In genomic region chr22:44298331-44299087, GRCh38 we compare ENCODE assay signal across 21 cellular contexts. TPM values are rescaled to one million over a fixed set of nuclear protein-coding genes. Genes with fewer than 3 reads are reported as not detected.
"Had no signal": no experiment of that assay in that cellular context is flagged by ENCODE, and none has a peak within 500 bp of the region (broad histone marks: within the 10 kb centered on the region; RNA-seq: fewer than 3 reads in every experiment).

No MANE protein-coding gene starts in this region.

- ATAC-seq: activated naive CD4-positive, alpha-beta T cell treated with anti-CD3 and anti-CD28 coated beads, Interleukin-2, amount 50 U/mL, for 72 hours; activated T-cell treated with anti-CD3 and anti-CD28 coated beads, Interleukin-2, amount 50 U/mL, for 72 hours; left ventricle myocardium superior; stimulated activated naive CD8-positive, alpha-beta T cell treated with anti-CD3 and anti-CD28 coated beads, Interleukin-15, amount 100 ng/mL, for 72 hours; upper lobe of right lung had no signal

- H3K27ac Mint-ChIP-seq: activated CD4-positive, alpha-beta T cell treated with anti-CD3 and anti-CD28 coated beads, Interleukin-2, amount 10 ng/mL, durations not matched to agents 24 days and 14 days; activated T-cell treated with anti-CD3 and anti-CD28 coated beads, Interleukin-2, amount 50 U/mL, for 72 hours; memory B cell; stimulated activated naive CD8-positive, alpha-beta T cell treated with anti-CD3 and anti-CD28 coated beads, Interleukin-15, amount 100 ng/mL, for 72 hours; T-helper 2 cell treated with Interferon-gamma antibody and Interleukin-4, amounts not matched to agents 5 μg/mL and 100 μg/mL, for 36 hours had no signal

- DNase-seq: activated CD4-positive, alpha-beta T cell treated with anti-CD3 and anti-CD28 coated beads, Interleukin-2, amount 10 ng/mL, durations not matched to agents 24 days and 14 days; activated CD4-positive, CD25-positive, alpha-beta regulatory T cell; activated CD8-positive, alpha-beta memory T cell treated with anti-CD3 and anti-CD28 coated beads, Interleukin-2, amount 50 U/mL, for 48 hours; activated gamma-delta T cell; activated T-cell treated with anti-CD3 and anti-CD28 coated beads, Interleukin-2, amount 50 U/mL, for 72 hours; dorsolateral prefrontal cortex; foreskin fibroblast; glutamatergic neuron; kidney; left ventricle myocardium superior; small intestine; stimulated activated naive CD8-positive, alpha-beta T cell treated with anti-CD3 and anti-CD28 coated beads, Interleukin-15, amount 100 ng/mL, for 72 hours; SW 1271; upper lobe of right lung had no signal

- H3K27me3 ChIP-seq: esophagus muscularis mucosa, neutrophil, right atrium auricular region, upper lobe of right lung had no signal

- H3K9me3 Mint-ChIP-seq: activated CD4-positive, alpha-beta T cell treated with anti-CD3 and anti-CD28 coated beads, Interleukin-2, amount 10 ng/mL, durations not matched to agents 24 days and 14 days; T-helper 2 cell treated with Interferon-gamma antibody and Interleukin-4, amounts not matched to agents 5 μg/mL and 100 μg/mL, for 36 hours had no signal

- H3K27ac ChIP-seq: dorsolateral prefrontal cortex, esophagus muscularis mucosa, neutrophil, right atrium auricular region, thoracic aorta, upper lobe of right lung had no signal

- H3K36me3 ChIP-seq: esophagus muscularis mucosa, neutrophil, right atrium auricular region, thoracic aorta, upper lobe of right lung had no signal

- H3K4me3 Mint-ChIP-seq: activated CD4-positive, alpha-beta T cell treated with anti-CD3 and anti-CD28 coated beads, Interleukin-2, amount 10 ng/mL, durations not matched to agents 24 days and 14 days; activated T-cell treated with anti-CD3 and anti-CD28 coated beads, Interleukin-2, amount 50 U/mL, for 72 hours; memory B cell; stimulated activated naive CD8-positive, alpha-beta T cell treated with anti-CD3 and anti-CD28 coated beads, Interleukin-15, amount 100 ng/mL, for 72 hours; T-helper 2 cell treated with Interferon-gamma antibody and Interleukin-4, amounts not matched to agents 5 μg/mL and 100 μg/mL, for 36 hours had no signal

- H3K4me1 ChIP-seq: esophagus muscularis mucosa, right atrium auricular region, upper lobe of right lung had no signal

- H3K36me3 Mint-ChIP-seq: activated naive CD4-positive, alpha-beta T cell treated with anti-CD3 and anti-CD28 coated beads, Interleukin-2, amount 50 U/mL, for 72 hours had no signal

- H3K4me1 Mint-ChIP-seq: activated CD4-positive, alpha-beta T cell treated with anti-CD3 and anti-CD28 coated beads, Interleukin-2, amount 10 ng/mL, durations not matched to agents 24 days and 14 days; stimulated activated naive CD8-positive, alpha-beta T cell treated with anti-CD3 and anti-CD28 coated beads, Interleukin-15, amount 100 ng/mL, for 72 hours had no signal

- H3K9me3 ChIP-seq: neutrophil, thoracic aorta, upper lobe of right lung had no signal

- H3K4me3 ChIP-seq: dorsolateral prefrontal cortex, esophagus muscularis mucosa, right atrium auricular region, thoracic aorta, upper lobe of right lung had no signal

RNA-seq across cellular contexts. Expression of gene SHISAL1, which starts 14.2 kb away (rescaled TPM):
- total RNA-seq: activated CD4-positive, alpha-beta T cell treated with anti-CD3 and anti-CD28 coated beads, Interleukin-2, amount 10 ng/mL, durations not matched to agents 24 days and 14 days; activated naive CD4-positive, alpha-beta T cell treated with anti-CD3 and anti-CD28 coated beads, Interleukin-2, amount 50 U/mL, for 72 hours; activated T-cell treated with anti-CD3 and anti-CD28 coated beads, Interleukin-2, amount 50 U/mL, for 72 hours had no signal
